27 cellular contexts compared by ENCODE assay signal in the genomic region with DNA sequence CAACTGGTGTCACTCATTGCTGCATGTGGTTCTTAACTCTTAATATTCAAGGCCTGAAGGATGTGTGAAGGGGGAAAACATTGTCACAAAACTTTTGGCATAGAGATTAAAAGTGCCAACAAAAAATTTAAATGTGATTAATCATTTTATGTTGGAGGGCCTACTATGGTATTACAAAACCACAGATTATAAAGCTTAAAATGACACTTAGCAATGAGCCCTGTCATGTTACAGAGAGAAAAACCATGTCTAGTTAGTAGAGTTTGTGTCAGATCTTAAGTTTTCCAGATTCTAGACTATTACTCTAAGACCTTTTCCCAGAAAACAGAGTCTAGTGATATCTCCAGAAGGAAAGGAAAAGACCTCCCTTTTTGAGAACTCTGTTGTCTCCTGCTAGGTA.
"Had no signal": no experiment of that assay in that cellular context is flagged by ENCODE, and none has a peak within 500 bp of the region (broad histone marks: within the 10 kb centered on the region; RNA-seq: fewer than 3 reads in every experiment).

No MANE protein-coding gene starts in this region.

- H3K27me3 Mint-ChIP-seq: naive B cell; progenitor cell of endocrine pancreas; stimulated activated naive B cell treated with anti-CD40 and anti-IgM and Interleukin-4, amounts not matched to agents 10 μg/mL and 1 μg/mL and 100 μg/mL, for 72 hours had no signal

- H3K4me1 Mint-ChIP-seq: immature natural killer cell; naive B cell; natural killer cell; nephron progenitor cell; stimulated activated naive B cell treated with anti-CD40 and anti-IgM and Interleukin-4, amounts not matched to agents 10 μg/mL and 1 μg/mL and 100 μg/mL, for 72 hours had no signal

- H3K36me3 ChIP-seq: left lung, lower lobe of right lung, ovary, right atrium auricular region, right lobe of liver, stomach, suprapubic skin, thoracic aorta, transverse colon, upper lobe of left lung, vagina had no signal

- H3K27ac ChIP-seq: left lung, lower lobe of right lung, ovary, right atrium auricular region, right lobe of liver, stomach, suprapubic skin, thoracic aorta, transverse colon, upper lobe of left lung, vagina had no signal

- H3K9me3 Mint-ChIP-seq: nephron progenitor cell; stimulated activated naive B cell treated with anti-CD40 and anti-IgM and Interleukin-4, amounts not matched to agents 10 μg/mL and 1 μg/mL and 100 μg/mL, for 72 hours had no signal

- ATAC-seq: left colon; left lung; lower lobe of right lung; natural killer cell; right lobe of liver; stimulated activated naive B cell treated with anti-CD40 and anti-IgM and Interleukin-4, amounts not matched to agents 10 μg/mL and 1 μg/mL and 100 μg/mL, for 72 hours; stimulated activated naive CD8-positive, alpha-beta T cell treated with anti-CD3 and anti-CD28 coated beads, Interleukin-15, Interleukin-2, amounts not matched to agents 100 U/mL and 50 U/mL, for 24 hours had no signal

- H3K4me1 ChIP-seq: left lung, lower lobe of right lung, right atrium auricular region, right lobe of liver, stomach, suprapubic skin, transverse colon, upper lobe of left lung, vagina had no signal

- H3K27ac Mint-ChIP-seq: immature natural killer cell; naive B cell; natural killer cell; nephron progenitor cell; progenitor cell of endocrine pancreas; stimulated activated naive B cell treated with anti-CD40 and anti-IgM and Interleukin-4, amounts not matched to agents 10 μg/mL and 1 μg/mL and 100 μg/mL, for 72 hours had no signal

- DNase-seq: hypothalamus; immature natural killer cell; kidney; left colon; left lung; lower lobe of right lung; mammary epithelial cell; mesenchymal stem cell; naive B cell; natural killer cell; nephron progenitor cell; ovary; right lobe of liver; stimulated activated CD4-positive, alpha-beta T cell treated with anti-CD3 and anti-CD28 coated beads, Interleukin-12 subunit alpha, Interleukin-12 subunit beta, amount 100 ng/mL, for 4 hours; stimulated activated CD4-positive, alpha-beta T cell treated with anti-CD3 and anti-CD28 coated beads, Interleukin-15, amount 100 ng/mL, for 24 hours; stimulated activated CD4-positive, alpha-beta T cell treated with anti-CD3 and anti-CD28 coated beads, Interleukin-2, amount 100 ng/mL, for 24 hours; stimulated activated CD4-positive, alpha-beta T cell treated with anti-CD3 and anti-CD28 coated beads, Interleukin-4, amount 100 ng/mL, for 1 hour; stimulated activated naive B cell treated with anti-CD40 and anti-IgM and Interleukin-4, amounts not matched to agents 10 μg/mL and 1 μg/mL and 100 μg/mL, for 72 hours; stimulated activated naive CD8-positive, alpha-beta T cell treated with anti-CD3 and anti-CD28 coated beads, Interleukin-15, Interleukin-2, amounts not matched to agents 100 U/mL and 50 U/mL, for 24 hours; stomach; transverse colon; upper lobe of left lung had no signal

- H3K9me3 ChIP-seq: left lung, lower lobe of right lung, ovary, right atrium auricular region, right lobe of liver, stomach, suprapubic skin, thoracic aorta, transverse colon, upper lobe of left lung, vagina had no signal

- H3K4me3 Mint-ChIP-seq: immature natural killer cell; naive B cell; natural killer cell; nephron progenitor cell; stimulated activated naive B cell treated with anti-CD40 and anti-IgM and Interleukin-4, amounts not matched to agents 10 μg/mL and 1 μg/mL and 100 μg/mL, for 72 hours had no signal

- H3K27me3 ChIP-seq: left lung, ovary, right atrium auricular region, right lobe of liver, stomach, suprapubic skin, transverse colon, upper lobe of left lung, vagina had no signal

- H3K4me3 ChIP-seq: left lung, lower lobe of right lung, ovary, right atrium auricular region, right lobe of liver, stomach, suprapubic skin, thoracic aorta, transverse colon, upper lobe of left lung, vagina had no signal

- H3K36me3 Mint-ChIP-seq: immature natural killer cell; naive B cell; natural killer cell; stimulated activated naive B cell treated with anti-CD40 and anti-IgM and Interleukin-4, amounts not matched to agents 10 μg/mL and 1 μg/mL and 100 μg/mL, for 72 hours had no signal
